ENCODE assay signal across 21 cellular contexts in genomic region chr13:27437126-27437525, GRCh38.
"Had no signal": no experiment of that assay in that cellular context is flagged by ENCODE, and none has a peak within 500 bp of the region (broad histone marks: within the 10 kb centered on the region; RNA-seq: fewer than 3 reads in every experiment).

No MANE protein-coding gene starts in this region.

- H3K9me3 ChIP-seq: adrenal gland, ascending aorta, heart right ventricle, suprapubic skin, tibial nerve had no signal

- H3K27me3 Mint-ChIP-seq: dendritic cell treated with granulocyte-macrophage colony-stimulating factor and Interleukin-4, amounts not matched to agents 40 ng/mL and 50 ng/mL, for 4 days; stimulated activated naive CD8-positive, alpha-beta T cell treated with anti-CD3 and anti-CD28 coated beads, Interleukin-15, amount 100 ng/mL, for 72 hours had no signal

- DNase-seq: activated naive CD4-positive, alpha-beta T cell treated with anti-CD3 and anti-CD28 coated beads, Interleukin-2, amount 50 U/mL, for 16 hours; activated T-cell treated with anti-CD3 and anti-CD28 coated beads, Interleukin-2, amount 50 U/mL, for 48 hours; adrenal gland; brain microvascular endothelial cell; caudate nucleus; effector CD4-positive, alpha-beta T cell; foreskin fibroblast; heart right ventricle; nephron progenitor cell; right cardiac atrium; stimulated activated CD4-positive, alpha-beta T cell treated with anti-CD3 and anti-CD28 coated beads, Interleukin-12 subunit alpha, Interleukin-12 subunit beta, amount 100 ng/mL, for 4 hours; stimulated activated CD4-positive, alpha-beta T cell treated with anti-CD3 and anti-CD28 coated beads, Interleukin-4, amount 100 ng/mL, for 4 hours; stimulated activated naive CD8-positive, alpha-beta T cell treated with anti-CD3 and anti-CD28 coated beads, Interleukin-15, amount 100 ng/mL, for 72 hours; WERI-Rb-1 had no signal

- H2AFZ ChIP-seq: parathyroid adenoma had no signal

- H3K4me3 Mint-ChIP-seq: dendritic cell treated with granulocyte-macrophage colony-stimulating factor and Interleukin-4, amounts not matched to agents 40 ng/mL and 50 ng/mL, for 4 days; nephron progenitor cell; stimulated activated naive CD8-positive, alpha-beta T cell treated with anti-CD3 and anti-CD28 coated beads, Interleukin-15, amount 100 ng/mL, for 72 hours had no signal

- H3K79me2 ChIP-seq: parathyroid adenoma had no signal

- ATAC-seq: heart right ventricle; right cardiac atrium; SK-N-SH treated with all-trans-retinoic acid at 6 μM for 48 hours; stimulated activated naive CD8-positive, alpha-beta T cell treated with anti-CD3 and anti-CD28 coated beads, Interleukin-15, amount 100 ng/mL, for 72 hours had no signal

- H3K27ac ChIP-seq: adrenal gland, ascending aorta, brain microvascular endothelial cell, heart right ventricle, parathyroid adenoma, suprapubic skin, tibial nerve, WERI-Rb-1 had no signal

- H3K27me3 ChIP-seq: adrenal gland, ascending aorta, brain microvascular endothelial cell, heart right ventricle, suprapubic skin, tibial nerve had no signal

- H3K27ac Mint-ChIP-seq: dendritic cell treated with granulocyte-macrophage colony-stimulating factor and Interleukin-4, amounts not matched to agents 40 ng/mL and 50 ng/mL, for 4 days; nephron progenitor cell; stimulated activated naive CD8-positive, alpha-beta T cell treated with anti-CD3 and anti-CD28 coated beads, Interleukin-15, amount 100 ng/mL, for 72 hours had no signal

- H3K4me1 ChIP-seq: adrenal gland, ascending aorta, parathyroid adenoma had no signal

- H3K9me3 Mint-ChIP-seq: dendritic cell treated with granulocyte-macrophage colony-stimulating factor and Interleukin-4, amounts not matched to agents 40 ng/mL and 50 ng/mL, for 4 days; nephron progenitor cell; stimulated activated naive CD8-positive, alpha-beta T cell treated with anti-CD3 and anti-CD28 coated beads, Interleukin-15, amount 100 ng/mL, for 72 hours had no signal

- H3K4me3 ChIP-seq: adrenal gland, ascending aorta, heart right ventricle, lung, suprapubic skin, tibial nerve had no signal
